ENCODE assay signal across 22 cellular contexts in genomic region chrX:10125248-10125615, GRCh38. TPM values are rescaled to one million over a fixed set of nuclear protein-coding genes. Genes with fewer than 3 reads are reported as not detected.
DNase-seq lines count a peak whose midpoint lies in the region; ATAC-seq and TF ChIP-seq lines count a peak whose summit lies in the region.
"Had no signal": no experiment of that assay in that cellular context is flagged by ENCODE, and none has a peak within 500 bp of the region (broad histone marks: within the 10 kb centered on the region; RNA-seq: fewer than 3 reads in every experiment).

No MANE protein-coding gene starts in this region.

- peaks cover 32 to 62% of the 10 kb centered on the region in 2 donors for H3K36me3 Mint-ChIP-seq in stimulated activated naive B cell treated with anti-CD40 and anti-IgM and Interleukin-4, amounts not matched to agents 10 μg/mL and 1 μg/mL and 100 μg/mL, for 72 hours

- peaks cover 10 to 56% (median 20%) of the 10 kb centered on the region in 11 experiments; a peak in 21 of 22 replicates for H3K27me3 ChIP-seq in BLaER1 treated with 17β-estradiol and CSF1 and Interleukin-3, amounts not matched to agents 10 nM and 100 nM
- no peaks in the 10 kb centered on the region for H3K27me3 ChIP-seq in osteoblast (ENCODE audit: insufficient read depth, low read length)
- H3K27me3 ChIP-seq in esophagus muscularis mucosa: no peaks in the 10 kb centered on the region
- H3K27me3 ChIP-seq: BE2C had no signal

- peak overlapping the region in 1 of 2 donors; percentile 36 for H3K4me3 Mint-ChIP-seq in stimulated activated naive B cell treated with anti-CD40 and anti-IgM and Interleukin-4, amounts not matched to agents 10 μg/mL and 1 μg/mL and 100 μg/mL, for 72 hours
- H3K4me3 Mint-ChIP-seq: CD14-positive monocyte; CD4-positive, alpha-beta memory T cell; CD8-positive, alpha-beta memory T cell had no signal

- H3K9me3 Mint-ChIP-seq in stimulated activated naive B cell treated with anti-CD40 and anti-IgM and Interleukin-4, amounts not matched to agents 10 μg/mL and 1 μg/mL and 100 μg/mL, for 72 hours: no peaks in the 10 kb centered on the region
- H3K9me3 Mint-ChIP-seq: CD4-positive, alpha-beta memory T cell; CD4-positive, CD25-positive, alpha-beta regulatory T cell; CD8-positive, alpha-beta memory T cell had no signal

- peaks cover 34 to 43% of the 10 kb centered on the region in 2 donors for H3K4me1 Mint-ChIP-seq in stimulated activated naive B cell treated with anti-CD40 and anti-IgM and Interleukin-4, amounts not matched to agents 10 μg/mL and 1 μg/mL and 100 μg/mL, for 72 hours

- H4K20me1 ChIP-seq in BLaER1 treated with 17β-estradiol and CSF1 and Interleukin-3, amounts not matched to agents 10 nM and 100 nM: peaks cover 0 to 57% (median 10%) of the 10 kb centered on the region in 11 experiments; a peak in 9 of 22 replicates
- H4K20me1 ChIP-seq in osteoblast (ENCODE audit: insufficient read depth, low read length): no peaks in the 10 kb centered on the region

- peaks cover 0 to 51% (median 31%) of the 10 kb centered on the region in 11 experiments; a peak in 19 of 22 replicates for H3K36me3 ChIP-seq in BLaER1 treated with 17β-estradiol and CSF1 and Interleukin-3, amounts not matched to agents 10 nM and 100 nM
- peaks cover 20% of the 10 kb centered on the region for H3K36me3 ChIP-seq in osteoblast (ENCODE audit: insufficient read depth, low read length)
- H3K36me3 ChIP-seq in esophagus muscularis mucosa: peaks cover 0 to 64% (median 45%) of the 10 kb centered on the region in 4 donors
- H3K36me3 ChIP-seq: BE2C had no signal

- 80% methylated on average over 8 of the region's 13 CpGs for WGBS in esophagus muscularis mucosa

- H3K27ac ChIP-seq in BLaER1 treated with 17β-estradiol and CSF1 and Interleukin-3, amounts not matched to agents 10 nM and 100 nM: no peak overlapping the region
- H3K27ac ChIP-seq in osteoblast (ENCODE audit: low read depth, low read length): no peak overlapping the region
- H3K27ac ChIP-seq in esophagus muscularis mucosa (replicated peaks in 1 of 4): no peak overlapping the region

- intact Hi-C loops in esophagus muscularis mucosa (cut with DNase I): no loop called here

- no peak for TF ChIP-seq POLR2A in esophagus muscularis mucosa (IDR thresholded peaks at IDR 0.05; ENCODE audit: low read depth)

- no peak for ATAC-seq in stimulated activated naive B cell treated with anti-CD40 and anti-IgM and Interleukin-4, amounts not matched to agents 10 μg/mL and 1 μg/mL and 100 μg/mL, for 72 hours (replicated peaks)
- ATAC-seq in GM21381 (IDR thresholded peaks at IDR 0.05; ENCODE audit: unreplicated experiment): no peak
- ATAC-seq: GM12878 had no signal

- H3K9ac ChIP-seq in BLaER1 treated with 17β-estradiol and CSF1 and Interleukin-3, amounts not matched to agents 10 nM and 100 nM: no peak overlapping the region

- peak overlapping the region; percentile 86 for H3K27ac Mint-ChIP-seq in stimulated activated naive B cell treated with anti-CD40 and anti-IgM and Interleukin-4, amounts not matched to agents 10 μg/mL and 1 μg/mL and 100 μg/mL, for 72 hours
- H3K27ac Mint-ChIP-seq: CD14-positive monocyte; CD4-positive, CD25-positive, alpha-beta regulatory T cell had no signal

- TF ChIP-seq CTCF in osteoblast (IDR thresholded peaks at IDR 0.05; ENCODE audit: extremely low read depth, low read depth, low read length): no peak
- TF ChIP-seq CTCF in esophagus muscularis mucosa (IDR thresholded peaks at IDR 0.05): no peak

- H3K79me2 ChIP-seq in osteoblast (ENCODE audit: insufficient read depth, low read length): peaks cover 5% of the 10 kb centered on the region

- H3K4me2 ChIP-seq in BLaER1 treated with 17β-estradiol and CSF1 and Interleukin-3, amounts not matched to agents 10 nM and 100 nM: peak overlapping the region in 8 of 11 experiments; percentile 59 to 96 (median 86); a peak in 16 of 22 replicates
- no peak overlapping the region for H3K4me2 ChIP-seq in osteoblast (ENCODE audit: insufficient read depth, low read length)

- DNase-seq in osteoblast (ENCODE audit: insufficient read length, low spot score, missing footprints): peak; percentile 75
- DNase-seq in stimulated activated naive B cell treated with anti-CD40 and anti-IgM and Interleukin-4, amounts not matched to agents 10 μg/mL and 1 μg/mL and 100 μg/mL, for 72 hours: no peak
- DNase-seq in esophagus muscularis mucosa (ENCODE audit: extremely low spot score): no peak
- no peak for DNase-seq in NCI-H524 (lab: John Stamatoyannopoulos, UW)
- DNase-seq: 8988T; ACHN; BE2C; C1 segment of cervical spinal cord; CD4-positive, alpha-beta memory T cell; CD4-positive, CD25-positive, alpha-beta regulatory T cell; CD8-positive, alpha-beta memory T cell; COR-L47; DMS 273 treated with DMSO at 0.1 percent for 48 hours; DMS153; DMS79; DND-41; EL; GDM1 had no signal

- no peak overlapping the region for H2AFZ ChIP-seq in osteoblast (ENCODE audit: low read length)

- H3K9me3 ChIP-seq in BLaER1 treated with 17β-estradiol and CSF1 and Interleukin-3, amounts not matched to agents 10 nM and 100 nM (replicated peaks in 1 of 11): peaks cover 0 to 16% (median 0%) of the 10 kb centered on the region in 11 experiments; a peak in 3 of 22 replicates
- H3K9me3 ChIP-seq in osteoblast (ENCODE audit: low read depth, low read length) (no peaks in the 10 kb centered on the region), esophagus muscularis mucosa (no peaks in the 10 kb centered on the region)
- H3K9me3 ChIP-seq: BE2C had no signal

- peaks cover 0 to 13% of the 10 kb centered on the region in 2 donors for H3K27me3 Mint-ChIP-seq in stimulated activated naive B cell treated with anti-CD40 and anti-IgM and Interleukin-4, amounts not matched to agents 10 μg/mL and 1 μg/mL and 100 μg/mL, for 72 hours
- H3K27me3 Mint-ChIP-seq: CD4-positive, alpha-beta memory T cell; CD4-positive, CD25-positive, alpha-beta regulatory T cell had no signal

- H3K4me1 ChIP-seq in BLaER1 treated with 17β-estradiol and CSF1 and Interleukin-3, amounts not matched to agents 10 nM and 100 nM: peaks cover 34 to 76% (median 63%) of the 10 kb centered on the region in 10 experiments
- H3K4me1 ChIP-seq in osteoblast (ENCODE audit: insufficient read depth, low read length) (no peaks in the 10 kb centered on the region), esophagus muscularis mucosa (peaks cover 5 to 31% (median 27%) of the 10 kb centered on the region in 4 donors)
- H3K4me1 ChIP-seq: BE2C had no signal

- no peak overlapping the region for H3K4me3 ChIP-seq in BLaER1 treated with 17β-estradiol and CSF1 and Interleukin-3, amounts not matched to agents 10 nM and 100 nM
- H3K4me3 ChIP-seq in osteoblast (ENCODE audit: insufficient read depth, low read length) (no peak overlapping the region), esophagus muscularis mucosa (no peak overlapping the region)
- H3K4me3 ChIP-seq: GM12878 had no signal

- no peak for TF ChIP-seq EP300 in esophagus muscularis mucosa (IDR thresholded peaks at IDR 0.05)

RNA-seq across cellular contexts. Expression of gene CLCN4, which starts 31.5 kb away (rescaled TPM):
- 14.1 and 16.2 TPM in 2 replicates for total RNA-seq in osteoblast
- total RNA-seq in esophagus muscularis mucosa: 1 to 10 TPM in 2 of 4 donors, under 1 TPM in 2; 0.42 to 1.8 (median 1.1) TPM
